In genomic region chr1:169132512-169133227, GRCh38 we compare ENCODE assay signal across 22 cellular contexts. TPM values are rescaled to one million over a fixed set of nuclear protein-coding genes. Genes with fewer than 3 reads are reported as not detected.
DNase-seq lines count a peak whose midpoint lies in the region; ATAC-seq and TF ChIP-seq lines count a peak whose summit lies in the region.
"Had no signal": no experiment of that assay in that cellular context is flagged by ENCODE, and none has a peak within 500 bp of the region (broad histone marks: within the 10 kb centered on the region; RNA-seq: fewer than 3 reads in every experiment).

No MANE protein-coding gene starts in this region.

- H3K9me3 Mint-ChIP-seq in Calu3 (ENCODE audit: low read depth, unreplicated experiment) = no peaks in the 10 kb centered on the region
- H3K9me3 Mint-ChIP-seq in immature natural killer cell = no peaks in the 10 kb centered on the region
- no peaks in the 10 kb centered on the region for H3K9me3 Mint-ChIP-seq in progenitor cell of endocrine pancreas (ENCODE audit: low read depth)
- H3K9me3 Mint-ChIP-seq in activated CD4-positive, alpha-beta T cell treated with anti-CD3 and anti-CD28 coated beads, Interleukin-2, amount 10 ng/mL, durations not matched to agents 7 days and 5 days = peaks cover 2% of the 10 kb centered on the region
- H3K9me3 Mint-ChIP-seq: activated B cell treated with CpG ODN at 0.5 μM for 24 hours; activated CD4-positive, alpha-beta memory T cell treated with anti-CD3 and anti-CD28 coated beads, Interleukin-2, amount 10 ng/mL, durations not matched to agents 7 days and 5 days had no signal

- DNase-seq in Calu3 (no peak), astrocyte of the hippocampus (ENCODE audit: low read depth, low spot score) (peak; percentile 23), immature natural killer cell (peak in 2 of 3 donors; percentile 49 to 65), progenitor cell of endocrine pancreas (ENCODE audit: low spot score, unreplicated experiment) (no peak), NCI-H510A treated with DMSO at 0.1 percent for 48 hours (lab: John Stamatoyannopoulos, UW) (no peak)
- no peak for DNase-seq in activated CD4-positive, alpha-beta T cell treated with anti-CD3 and anti-CD28 coated beads, Interleukin-2, amount 50 U/mL, for 48 hours
- DNase-seq in activated CD4-positive, alpha-beta T cell treated with anti-CD3 and anti-CD28 coated beads, Interleukin-2, amount 10 ng/mL, durations not matched to agents 7 days and 5 days = no peak
- DNase-seq: activated B cell treated with CpG ODN at 0.5 μM for 24 hours; activated CD4-positive, alpha-beta memory T cell treated with anti-CD3 and anti-CD28 coated beads, Interleukin-2, amount 10 ng/mL, durations not matched to agents 7 days and 5 days; central memory CD4-positive, alpha-beta T cell; DMS153; effector CD4-positive, alpha-beta T cell; GDM1; glutamatergic neuron; NCI-H1048; NCI-H2029; SK-N-SH; T-helper 9 cell; testis had no signal

- H3K36me3 Mint-ChIP-seq in Calu3 (ENCODE audit: insufficient read depth, unreplicated experiment) (peaks cover 96% of the 10 kb centered on the region), immature natural killer cell (peaks cover 5 to 11% (median 9%) of the 10 kb centered on the region in 3 donors), progenitor cell of endocrine pancreas (ENCODE audit: insufficient read depth) (peaks cover 42% of the 10 kb centered on the region)
- H3K36me3 Mint-ChIP-seq in activated CD4-positive, alpha-beta T cell treated with anti-CD3 and anti-CD28 coated beads, Interleukin-2, amount 10 ng/mL, durations not matched to agents 7 days and 5 days (ENCODE audit: low read depth) = peaks cover 3% of the 10 kb centered on the region

- POLR2A ChIA-PET in activated CD4-positive, alpha-beta T cell treated with anti-CD3 and anti-CD28 coated beads, Interleukin-2, amount 10 ng/mL, durations not matched to agents 7 days and 5 days (lab: Charles Lee) = no interaction called here

- no TSS peak for BruUV-seq in Calu3 (replicated peaks; lab: Mats Ljungman, UMichigan)

- CTCF ChIA-PET in Calu3 (lab: Charles Lee) = interaction anchor here (0.6 to 2.0 kb wide), 2 partner anchors 15 to 91 kb away, joined by 3 to 8 read pairs; no protein-coding TSS in a partner anchor
- CTCF ChIA-PET in activated CD4-positive, alpha-beta T cell treated with anti-CD3 and anti-CD28 coated beads, Interleukin-2, amount 10 ng/mL, durations not matched to agents 7 days and 5 days (lab: Charles Lee) = interaction anchor here (0.8 kb wide), 1 partner anchor 39 kb away, joined by 3 read pairs; no protein-coding TSS in a partner anchor

- H3K4me3 Mint-ChIP-seq in Calu3 (ENCODE audit: low read depth, unreplicated experiment) = peak overlapping the region; percentile 13
- H3K4me3 Mint-ChIP-seq in immature natural killer cell = peak overlapping the region; percentile 45 to 81 (median 71)
- H3K4me3 Mint-ChIP-seq in progenitor cell of endocrine pancreas (ENCODE audit: low read depth) = no peak overlapping the region
- no peak overlapping the region for H3K4me3 Mint-ChIP-seq in activated CD4-positive, alpha-beta T cell treated with anti-CD3 and anti-CD28 coated beads, Interleukin-2, amount 10 ng/mL, durations not matched to agents 7 days and 5 days
- H3K4me3 Mint-ChIP-seq: activated B cell treated with CpG ODN at 0.5 μM for 24 hours; activated CD4-positive, alpha-beta memory T cell treated with anti-CD3 and anti-CD28 coated beads, Interleukin-2, amount 10 ng/mL, durations not matched to agents 7 days and 5 days had no signal

- no peak for ATAC-seq in HG02571 (IDR thresholded peaks at IDR 0.05; ENCODE audit: unreplicated experiment)
- ATAC-seq: esophagus mucosa, sciatic nerve had no signal

- H3K27me3 Mint-ChIP-seq in Calu3 (ENCODE audit: unreplicated experiment) = no peaks in the 10 kb centered on the region
- H3K27me3 Mint-ChIP-seq in immature natural killer cell (ENCODE audit: low read depth in 3 of 3) = peaks cover 0 to 9% (median 1%) of the 10 kb centered on the region in 3 donors
- H3K27me3 Mint-ChIP-seq in progenitor cell of endocrine pancreas = no peaks in the 10 kb centered on the region
- no peaks in the 10 kb centered on the region for H3K27me3 Mint-ChIP-seq in activated CD4-positive, alpha-beta T cell treated with anti-CD3 and anti-CD28 coated beads, Interleukin-2, amount 10 ng/mL, durations not matched to agents 7 days and 5 days
- H3K27me3 Mint-ChIP-seq: activated B cell treated with CpG ODN at 0.5 μM for 24 hours; activated CD4-positive, alpha-beta memory T cell treated with anti-CD3 and anti-CD28 coated beads, Interleukin-2, amount 10 ng/mL, durations not matched to agents 7 days and 5 days had no signal

- no peak for TF ChIP-seq CTCF in Calu3 (IDR thresholded peaks at IDR 0.05; ENCODE audit: unreplicated experiment)
- TF ChIP-seq CTCF in progenitor cell of endocrine pancreas (IDR thresholded peaks at IDR 0.05; ENCODE audit: unreplicated experiment) = no peak

- peaks cover 63% of the 10 kb centered on the region for H3K4me1 Mint-ChIP-seq in Calu3 (ENCODE audit: low read depth, unreplicated experiment)
- peaks cover 25 to 28% of the 10 kb centered on the region in 2 donors for H3K4me1 Mint-ChIP-seq in immature natural killer cell
- H3K4me1 Mint-ChIP-seq in progenitor cell of endocrine pancreas (ENCODE audit: low read depth) = peaks cover 21% of the 10 kb centered on the region
- H3K4me1 Mint-ChIP-seq in activated CD4-positive, alpha-beta T cell treated with anti-CD3 and anti-CD28 coated beads, Interleukin-2, amount 10 ng/mL, durations not matched to agents 7 days and 5 days = no peaks in the 10 kb centered on the region
- H3K4me1 Mint-ChIP-seq: activated B cell treated with CpG ODN at 0.5 μM for 24 hours had no signal

- H3K27ac Mint-ChIP-seq in Calu3 (ENCODE audit: unreplicated experiment) (peak overlapping the region; percentile 82), immature natural killer cell (peak overlapping the region; percentile 68 to 95 (median 84)), progenitor cell of endocrine pancreas (peak overlapping the region; percentile 66)
- no peak overlapping the region for H3K27ac Mint-ChIP-seq in activated CD4-positive, alpha-beta T cell treated with anti-CD3 and anti-CD28 coated beads, Interleukin-2, amount 10 ng/mL, durations not matched to agents 7 days and 5 days
- H3K27ac Mint-ChIP-seq: activated B cell treated with CpG ODN at 0.5 μM for 24 hours; activated CD4-positive, alpha-beta memory T cell treated with anti-CD3 and anti-CD28 coated beads, Interleukin-2, amount 10 ng/mL, durations not matched to agents 7 days and 5 days had no signal

- intact Hi-C loops in Calu3 (cut with micrococcal nuclease; ENCODE audit: unreplicated experiment) = loop anchor here (5.0 to 10.0 kb wide), 2 partner anchors 215 to 528 kb away; no protein-coding TSS in a partner anchor

RNA-seq across cellular contexts. Expression of gene ATP1B1, which starts 26.2 kb away (rescaled TPM):
- total RNA-seq in Calu3 (2022) = 621 and 626 TPM in 2 replicates
- 1 to 10 TPM; 1.2 to 9.0 (median 2.4) TPM for polyA plus RNA-seq in immature natural killer cell
- 108 and 120 TPM in 2 replicates for total RNA-seq in progenitor cell of endocrine pancreas
- 1 to 10 TPM; 2.6 to 3.4 TPM for total RNA-seq in activated CD4-positive, alpha-beta T cell treated with anti-CD3 and anti-CD28 coated beads, Interleukin-2, amount 10 ng/mL, durations not matched to agents 7 days and 5 days

Comparison
In these comparisons a context has a peak if more than half of its experiments do, and no peak if none do; other contexts are left out.
1. DNase-seq: peak in astrocyte of the hippocampus (single experiment) and immature natural killer cell (2 of 3); none in Calu3 (single experiment), progenitor cell of endocrine pancreas (single experiment), activated CD4-positive, alpha-beta T cell treated with anti-CD3 and anti-CD28 coated beads, Interleukin-2, amount 50 U/mL, for 48 hours (0 of 2), activated CD4-positive, alpha-beta T cell treated with anti-CD3 and anti-CD28 coated beads, Interleukin-2, amount 10 ng/mL, durations not matched to agents 7 days and 5 days (single experiment) and NCI-H510A treated with DMSO at 0.1 percent for 48 hours (single experiment).
2. H3K4me3 Mint-ChIP-seq: peak in Calu3 (single experiment) and immature natural killer cell (5 of 5); none in progenitor cell of endocrine pancreas (single experiment) and activated CD4-positive, alpha-beta T cell treated with anti-CD3 and anti-CD28 coated beads, Interleukin-2, amount 10 ng/mL, durations not matched to agents 7 days and 5 days (single experiment).
3. RNA of gene ATP1B1, which starts 26.2 kb away (total RNA-seq): 621 to 626 TPM in Calu3 and 108 to 120 TPM in progenitor cell of endocrine pancreas; 2.6 to 3.4 TPM in activated CD4-positive, alpha-beta T cell treated with anti-CD3 and anti-CD28 coated beads, Interleukin-2, amount 10 ng/mL, durations not matched to agents 7 days and 5 days; every median in the first group is over 10 times any median in the second.